31 cellular contexts compared by ENCODE assay signal in genomic region chr3:13365390-13366379, GRCh38. TPM values are rescaled to one million over a fixed set of nuclear protein-coding genes. Genes with fewer than 3 reads are reported as not detected.
DNase-seq lines count a peak whose midpoint lies in the region; ATAC-seq, FAIRE-seq and TF ChIP-seq lines count a peak whose summit lies in the region.
"Had no signal": no experiment of that assay in that cellular context is flagged by ENCODE, and none has a peak within 500 bp of the region (broad histone marks: within the 10 kb centered on the region; RNA-seq: fewer than 3 reads in every experiment).

No MANE protein-coding gene starts in this region.

- TF ChIP-seq CTCF in HepG2 (CRISPR knock-in tag; IDR thresholded peaks at IDR 0.05) (no peak), right lobe of liver (IDR thresholded peaks at IDR 0.05) (no peak), astrocyte (IDR thresholded peaks at IDR 0.05; ENCODE audit: insufficient read depth, low read depth, low read length) (no peak), GM10248 (IDR thresholded peaks at IDR 0.05; ENCODE audit: control extremely low read depth, extremely low read depth, low read depth, missing control alignments) (no peak), upper lobe of left lung (IDR thresholded peaks at IDR 0.05) (no peak)

- in situ Hi-C loops in HepG2 (cut with HindIII; ENCODE audit: extremely low pct_ligation_motif_present, low pct_unique_long_range_greater_than_20kb), result no loop called here

- H3K27ac Mint-ChIP-seq in astrocyte (ENCODE audit: unreplicated experiment), result no peak overlapping the region
- H3K27ac Mint-ChIP-seq: activated CD4-positive, alpha-beta T cell treated with anti-CD3 and anti-CD28 coated beads, Interleukin-2, amount 10 ng/mL, durations not matched to agents 24 days and 14 days had no signal

- DNase-seq in HepG2 (ENCODE audit: low spot score), result no peak
- DNase-seq in right lobe of liver, result no peak
- DNase-seq in astrocyte (ENCODE audit: low read depth), result no peak
- no peak for DNase-seq in GM10248 (ENCODE audit: extremely low spot score)
- no peak for DNase-seq in upper lobe of left lung
- no peak for DNase-seq in hepatic stellate cell (ENCODE audit: low spot score)
- DNase-seq: ACHN; activated CD4-positive, alpha-beta T cell treated with anti-CD3 and anti-CD28 coated beads, Interleukin-2, amount 10 ng/mL, durations not matched to agents 24 days and 14 days; activated naive CD4-positive, alpha-beta T cell treated with Interleukin-2 at 50 U/mL for 16 hours; activated T-cell treated with anti-CD3 and anti-CD28 coated beads, Interleukin-2, amount 50 U/mL, for 72 hours; cerebellar nuclear complex; COR-L47; DMS53; gastrocnemius medialis; HCEC 1CT; Karpas-422; midbrain; MV-4-11; naive thymus-derived CD8-positive, alpha-beta T cell; NCI-H146; NCI-H510A treated with DMSO at 0.1 percent for 48 hours; PC-9; SHP77 treated with DMSO at 0.1 percent for 48 hours; tibial artery had no signal

- H3K4me1 Mint-ChIP-seq in astrocyte (ENCODE audit: low read depth, unreplicated experiment), result peaks cover 16% of the 10 kb centered on the region

- H3K27me3 ChIP-seq in HepG2 (ENCODE audit: control insufficient read depth in 1 of 2, insufficient read depth in 2 of 2, low read length in 2 of 2) (no peaks in the 10 kb centered on the region), right lobe of liver (no peaks in the 10 kb centered on the region), astrocyte (ENCODE audit: insufficient read depth, low read length) (no peaks in the 10 kb centered on the region), iPS-20b (ENCODE audit: insufficient read depth, low read length) (no peaks in the 10 kb centered on the region), upper lobe of left lung (no peaks in the 10 kb centered on the region)
- H3K27me3 ChIP-seq: gastrocnemius medialis, hepatocyte, tibial artery had no signal

- no peak for TF ChIP-seq POLR2A in HepG2 (IDR thresholded peaks at IDR 0.05; ENCODE audit: insufficient read depth in 1 of 2, low read depth in 2 of 2, low read length in 2 of 2)
- TF ChIP-seq POLR2A in right lobe of liver (IDR thresholded peaks at IDR 0.05), result no peak
- no peak for TF ChIP-seq POLR2A in upper lobe of left lung (IDR thresholded peaks at IDR 0.05)

- H3K4me1 ChIP-seq in HepG2 (ENCODE audit: insufficient read depth, low read length) (peaks cover 32% of the 10 kb centered on the region), right lobe of liver (peaks cover 0 to 17% (median 7%) of the 10 kb centered on the region in 4 donors), astrocyte (ENCODE audit: insufficient read depth, low read length) (peaks cover 10% of the 10 kb centered on the region), iPS-20b (ENCODE audit: insufficient read depth, low read length) (peaks cover 10% of the 10 kb centered on the region), upper lobe of left lung (no peaks in the 10 kb centered on the region)
- H3K4me1 ChIP-seq: gastrocnemius medialis, tibial artery had no signal

- FAIRE-seq in HepG2 (lab: Jason Lieb, UNC), result no peak
- no peak for FAIRE-seq in astrocyte (lab: Jason Lieb, UNC)
- FAIRE-seq: G401.6, islet of Langerhans had no signal

- H3K9me3 ChIP-seq in HepG2 (ENCODE audit: low read length) (no peaks in the 10 kb centered on the region), right lobe of liver (no peaks in the 10 kb centered on the region), astrocyte (ENCODE audit: insufficient read depth, low read depth, low read length) (no peaks in the 10 kb centered on the region), iPS-20b (ENCODE audit: insufficient read depth, low read depth, low read length) (no peaks in the 10 kb centered on the region), upper lobe of left lung (no peaks in the 10 kb centered on the region)
- H3K9me3 ChIP-seq: gastrocnemius medialis, tibial artery had no signal

- BruUV-seq in HepG2 (replicated peaks; lab: Mats Ljungman, UMichigan), result no TSS peak

- H3K4me2 ChIP-seq in HepG2 (ENCODE audit: low read depth, low read length) (no peak overlapping the region), astrocyte (ENCODE audit: low read length) (peak overlapping the region; percentile 16)
- H3K4me2 ChIP-seq: hepatocyte, PC-9 had no signal

- intact Hi-C loops in HepG2 (cut with micrococcal nuclease; ENCODE audit: unreplicated experiment) (loop anchor here (2.0 kb wide), 1 partner anchor 87 kb away; no protein-coding TSS in a partner anchor), right lobe of liver (cut with DNase I) (no loop called here)

- H3K9me3 Mint-ChIP-seq in astrocyte (ENCODE audit: unreplicated experiment), result no peaks in the 10 kb centered on the region
- H3K9me3 Mint-ChIP-seq: activated CD4-positive, alpha-beta T cell treated with anti-CD3 and anti-CD28 coated beads, Interleukin-2, amount 10 ng/mL, durations not matched to agents 24 days and 14 days; activated T-cell treated with anti-CD3 and anti-CD28 coated beads, Interleukin-2, amount 50 U/mL, for 72 hours; naive thymus-derived CD8-positive, alpha-beta T cell had no signal

- H3K9ac ChIP-seq in HepG2 (ENCODE audit: insufficient read depth, low read depth, low read length) (no peak overlapping the region), astrocyte (ENCODE audit: low read length) (peak overlapping the region; percentile 18), iPS-20b (ENCODE audit: low read depth, low read length) (peak overlapping the region; percentile 40; the same call in 1 of the 2 replicates)

- H2AFZ ChIP-seq in HepG2 (ENCODE audit: low read length) (no peak overlapping the region), astrocyte (ENCODE audit: low read depth, low read length) (peak overlapping the region; percentile 26)
- H2AFZ ChIP-seq: hepatocyte, PC-9 had no signal

- no peaks in the 10 kb centered on the region for H3K79me2 ChIP-seq in HepG2 (ENCODE audit: insufficient read depth, low read length)
- no peaks in the 10 kb centered on the region for H3K79me2 ChIP-seq in astrocyte (ENCODE audit: insufficient read depth, low read length)
- H3K79me2 ChIP-seq: hepatocyte had no signal

- WGBS in HepG2 (ENCODE audit: low lambda C conversion rate), result 95% methylated on average over 23 of the region's 24 CpGs
- WGBS in right lobe of liver (ENCODE audit: insufficient coverage, low coverage, low lambda C conversion rate, missing lambda C conversion rate), result 77% methylated on average over 6 of the region's 24 CpGs
- 93 to 95% methylated on average over 22 to 24 of the region's 24 CpGs for WGBS in upper lobe of left lung, 2 donors

- H3K27me3 Mint-ChIP-seq in astrocyte (ENCODE audit: low read depth, unreplicated experiment), result peaks cover 12% of the 10 kb centered on the region
- H3K27me3 Mint-ChIP-seq: activated CD4-positive, alpha-beta T cell treated with anti-CD3 and anti-CD28 coated beads, Interleukin-2, amount 10 ng/mL, durations not matched to agents 24 days and 14 days; naive thymus-derived CD8-positive, alpha-beta T cell had no signal

- TF ChIP-seq RAD21 in HepG2 (CRISPR knock-in tag; IDR thresholded peaks at IDR 0.05), result no peak

- H3K4me3 ChIP-seq in HepG2 (replicated peaks in 1 of 3; ENCODE audit: insufficient read depth in 1 of 3, low read depth in 2 of 3, low read length in 3 of 3), result no peak overlapping the region
- no peak overlapping the region for H3K4me3 ChIP-seq in right lobe of liver
- H3K4me3 ChIP-seq in astrocyte (ENCODE audit: insufficient read depth, low read depth, low read length), result no peak overlapping the region
- H3K4me3 ChIP-seq in iPS-20b (ENCODE audit: low read length), result no peak overlapping the region; the same call in 1 of the 2 replicates
- no peak overlapping the region for H3K4me3 ChIP-seq in upper lobe of left lung
- H3K4me3 ChIP-seq: gastrocnemius medialis, hepatocyte, PC-9, skin epidermis, tibial artery had no signal

- H4K20me1 ChIP-seq in HepG2 (ENCODE audit: insufficient read depth, low read length), result no peaks in the 10 kb centered on the region
- H4K20me1 ChIP-seq in astrocyte (ENCODE audit: insufficient read depth, low read length), result no peaks in the 10 kb centered on the region

- H3K36me3 ChIP-seq in HepG2 (replicated peaks in 1 of 2; ENCODE audit: control insufficient read depth in 1 of 2, insufficient read depth in 2 of 2, low read length in 2 of 2) (peaks cover 9 to 56% of the 10 kb centered on the region in 2 experiments; a peak in 4 of 5 replicates), right lobe of liver (peaks cover 0 to 11% (median 0%) of the 10 kb centered on the region in 4 donors), astrocyte (ENCODE audit: insufficient read depth, low read length) (no peaks in the 10 kb centered on the region), iPS-20b (ENCODE audit: insufficient read depth, low read depth, low read length) (peaks cover 52% of the 10 kb centered on the region), upper lobe of left lung (peaks cover 0 to 32% (median 18%) of the 10 kb centered on the region in 4 donors)
- H3K36me3 ChIP-seq: gastrocnemius medialis had no signal

- ATAC-seq in HepG2 (no peak; the same call in 2 of the 3 replicates), right lobe of liver (no peak), upper lobe of left lung (ENCODE audit: low FRiP score in 2 of 2) (no peak), HG03354 (IDR thresholded peaks at IDR 0.05; ENCODE audit: poor library complexity, severe bottlenecking, unreplicated experiment) (no peak)
- ATAC-seq: gastrocnemius medialis; naive thymus-derived CD8-positive, alpha-beta T cell had no signal

- H3K27ac ChIP-seq in HepG2 (ENCODE audit: extremely low read length, insufficient read depth, low read length) (peak overlapping the region; percentile 82), right lobe of liver (no peak overlapping the region), astrocyte (ENCODE audit: low read depth, low read length) (no peak overlapping the region), iPS-20b (ENCODE audit: low read length) (peak overlapping the region; percentile 51), upper lobe of left lung (no peak overlapping the region)
- H3K27ac ChIP-seq: gastrocnemius medialis, hepatocyte, PC-9, skin epidermis, tibial artery, VCaP had no signal

- TF ChIP-seq EP300 in HepG2 (IDR thresholded peaks at IDR 0.05; ENCODE audit: low read depth in 2 of 2, low read length in 2 of 2) (no peak), HepG2 (CRISPR knock-in tag; IDR thresholded peaks at IDR 0.05; ENCODE audit: borderline replicate concordance) (no peak), upper lobe of left lung (IDR thresholded peaks at IDR 0.05) (no peak)

- H3K4me3 Mint-ChIP-seq in astrocyte (ENCODE audit: unreplicated experiment), result no peak overlapping the region
- H3K4me3 Mint-ChIP-seq: activated CD4-positive, alpha-beta T cell treated with anti-CD3 and anti-CD28 coated beads, Interleukin-2, amount 10 ng/mL, durations not matched to agents 24 days and 14 days; activated T-cell treated with anti-CD3 and anti-CD28 coated beads, Interleukin-2, amount 50 U/mL, for 72 hours; naive thymus-derived CD8-positive, alpha-beta T cell had no signal

- CTCF ChIA-PET in HepG2 (lab: Yijun Ruan, JAX; ENCODE audit: low intra/inter-chr PET ratio, low total read pairs), result interaction anchor here (1.9 kb wide), 1 partner anchor 96 kb away, joined by 5 read pairs; no protein-coding TSS in a partner anchor
- CTCF ChIA-PET in GM10248 (lab: Yijun Ruan, JAX), result interaction anchor here (1.0 kb wide), 1 partner anchor 33 kb away, joined by 3 read pairs; no protein-coding TSS in a partner anchor

- H3K36me3 Mint-ChIP-seq in astrocyte (ENCODE audit: low read depth, unreplicated experiment), result no peaks in the 10 kb centered on the region

- POLR2A ChIA-PET in HepG2 (lab: Yijun Ruan, JAX), result interaction anchor here (0.8 to 1.5 kb wide), 2 partner anchors 28 to 87 kb away, joined by 3 read pairs; no protein-coding TSS in a partner anchor
- POLR2A ChIA-PET in GM10248 (lab: Yijun Ruan, JAX), result no interaction called here

RNA-seq across cellular contexts. Expression of gene NUP210, which starts 54.4 kb away (rescaled TPM):
- total RNA-seq in HepG2 (2016; rRNA removed; fragmentation: Illumina TruSeq; extraction: Trizol) (18.2 and 35.2 TPM in 2 replicates), right lobe of liver (10 to 100 TPM; 11.7 to 17.7 (median 15.6) TPM), astrocyte (0.36 and 1.2 TPM in 2 replicates), upper lobe of left lung (10 to 100 TPM; 14.6 to 23.0 (median 20.8) TPM)
- 2.4 and 3.0 TPM in 2 replicates for total RNA-seq in HepG2 (2016; cell fraction: cytosol; rRNA removed; fragmentation: Illumina TruSeq; extraction: Trizol; ENCODE audit: low read depth)
- 13.5 and 35.7 TPM in 2 replicates for total RNA-seq in HepG2 (2016; cell fraction: insoluble cytoplasmic fraction; rRNA removed; fragmentation: Illumina TruSeq; extraction: Trizol)
- 7.5 TPM in 2 replicates for total RNA-seq in HepG2 (2016; cell fraction: membrane; rRNA removed; fragmentation: Illumina TruSeq; extraction: Trizol)
- 48.2 and 58.1 TPM in 2 replicates for total RNA-seq in HepG2 (2016; cell fraction: nucleus; rRNA removed; fragmentation: Illumina TruSeq; extraction: Trizol)
- polyA plus RNA-seq in HepG2 (2011; rRNA removed), result 31.6 and 44.3 TPM in 2 replicates
- 17.7 and 20.2 TPM in 2 replicates for polyA plus RNA-seq in HepG2 (2011; cell fraction: cytosol; rRNA removed)
- 105 and 126 TPM in 2 replicates for polyA plus RNA-seq in HepG2 (2011; cell fraction: nucleus; rRNA removed)
- polyA plus RNA-seq in HepG2 (2012), result 34.3 and 44.8 TPM in 2 replicates
- 1.3 and 1.6 TPM in 2 replicates for polyA plus RNA-seq in HepG2 (2016; cell fraction: cytosol; fragmentation: Illumina TruSeq; extraction: Trizol; ENCODE audit: low read depth)
- 10.1 and 14.0 TPM in 2 replicates for polyA plus RNA-seq in HepG2 (2016; cell fraction: insoluble cytoplasmic fraction; fragmentation: Illumina TruSeq; extraction: Trizol; ENCODE audit: low read depth)
- polyA plus RNA-seq in HepG2 (2016; cell fraction: membrane; fragmentation: Illumina TruSeq; extraction: Trizol; ENCODE audit: low read depth), result 2.8 and 3.5 TPM in 2 replicates
- polyA plus RNA-seq in HepG2 (2016; cell fraction: nucleus; fragmentation: Illumina TruSeq; extraction: Trizol; ENCODE audit: insufficient read depth, low read depth), result 83.4 and 84.9 TPM in 2 replicates
- polyA minus RNA-seq in HepG2 (2011; rRNA and poly(A)+ RNA removed; ENCODE audit: low replicate concordance), result 104 and 110 TPM in 2 replicates
- polyA minus RNA-seq in HepG2 (2011; cell fraction: cytosol; rRNA and poly(A)+ RNA removed), result 31.9 and 35.7 TPM in 2 replicates
- polyA minus RNA-seq in HepG2 (2011; cell fraction: nucleus; rRNA and poly(A)+ RNA removed), result 50.5 and 60.3 TPM in 2 replicates

Comparison
In these comparisons a context has a peak if more than half of its experiments do, and no peak if none do; other contexts are left out.
1. H3K27ac ChIP-seq: peak in HepG2 (single experiment) and iPS-20b (single experiment); none in right lobe of liver (0 of 3), astrocyte (single experiment) and upper lobe of left lung (0 of 4).